15 cellular contexts compared by ENCODE assay signal in genomic region chr12:20006856-20007255, GRCh38.
DNase-seq lines count a peak whose midpoint lies in the region; ATAC-seq, FAIRE-seq and TF ChIP-seq lines count a peak whose summit lies in the region.
"Had no signal": no experiment of that assay in that cellular context is flagged by ENCODE, and none has a peak within 500 bp of the region (broad histone marks: within the 10 kb centered on the region; RNA-seq: fewer than 3 reads in every experiment).

No MANE protein-coding gene starts in this region.

- H2BK120ac ChIP-seq in neuronal stem cell (ENCODE audit: low read depth, low read length), result no peak overlapping the region

- no peak for ATAC-seq in HG02885 (IDR thresholded peaks at IDR 0.05; ENCODE audit: poor library complexity, unreplicated experiment)
- ATAC-seq in GM21423 (IDR thresholded peaks at IDR 0.05; ENCODE audit: unreplicated experiment), result no peak

- H3K9me3 ChIP-seq in endothelial cell of umbilical vein (replicated peaks; ENCODE audit: control insufficient read depth, insufficient read depth, low read length), result no peaks in the 10 kb centered on the region
- peaks cover 0 to 4% of the 10 kb centered on the region in 2 donors for H3K9me3 ChIP-seq in neuronal stem cell (replicated peaks in 1 of 2; ENCODE audit: control insufficient read depth in 2 of 2, insufficient read depth in 1 of 2, low read depth in 1 of 2, low read length in 2 of 2)

- H4K91ac ChIP-seq in neuronal stem cell (ENCODE audit: low read depth, low read length, poor library complexity), result no peak overlapping the region

- H2BK15ac ChIP-seq in neuronal stem cell (ENCODE audit: low read length), result no peak overlapping the region

- H3K36me3 ChIP-seq in endothelial cell of umbilical vein (ENCODE audit: control insufficient read depth in 2 of 2, extremely low read depth in 1 of 2, insufficient read depth in 2 of 2, low read length in 2 of 2), result no peaks in the 10 kb centered on the region
- no peaks in the 10 kb centered on the region for H3K36me3 ChIP-seq in neuronal stem cell (replicated peaks in 1 of 2; ENCODE audit: control insufficient read depth in 2 of 2, insufficient read depth in 2 of 2, low read length in 2 of 2)

- no peak overlapping the region for H2AK5ac ChIP-seq in neuronal stem cell (ENCODE audit: low read depth, low read length)

- H4K8ac ChIP-seq in neuronal stem cell (ENCODE audit: low read depth, low read length), result no peak overlapping the region

- H2AFZ ChIP-seq in endothelial cell of umbilical vein (ENCODE audit: low read depth, low read length) (peak overlapping the region; percentile 13), neuronal stem cell (ENCODE audit: low read length) (peak overlapping the region; percentile 32)

- H2BK12ac ChIP-seq in neuronal stem cell (ENCODE audit: low read length), result no peak overlapping the region

- no peak overlapping the region for H3K23ac ChIP-seq in neuronal stem cell (ENCODE audit: low read depth, low read length, poor library complexity)

- H3K9me1 ChIP-seq in endothelial cell of umbilical vein (replicated peaks; ENCODE audit: control insufficient read depth, extremely low read depth, insufficient read depth, low read length), result no peaks in the 10 kb centered on the region

- no peak overlapping the region for H3K18ac ChIP-seq in neuronal stem cell (ENCODE audit: low read length)

- no TSS peak for BruUV-seq in endothelial cell of umbilical vein (replicated peaks; lab: Mats Ljungman, UMichigan)

- dilution Hi-C loops in endothelial cell of umbilical vein (cut with MboI; ENCODE audit: extremely low pct_ligation_motif_present, low sequenced_read_pairs), result no loop called here

- DNase-seq in AG20443 (ENCODE audit: low spot score) (peak; percentile 8), SK-MEL-5 (ENCODE audit: low read depth, low spot score) (peak; percentile 28), endothelial cell of umbilical vein (ENCODE audit: low read depth, low spot score) (no peak), neuronal stem cell (ENCODE audit: low spot score) (no peak), NCI-H146 (lab: John Stamatoyannopoulos, UW) (no peak), NCI-H526 (lab: John Stamatoyannopoulos, UW) (no peak)
- DNase-seq: CD4-positive, alpha-beta memory T cell; DMS79 treated with DMSO at 0.1 percent for 48 hours; NCI-H1048; NCI-H1694 treated with DMSO at 0.1 percent for 48 hours; NCI-H345; NCI-H82 had no signal

- intact Hi-C loops in endothelial cell of umbilical vein (cut with micrococcal nuclease), result no loop called here

- H3K79me1 ChIP-seq in neuronal stem cell (ENCODE audit: low read depth, low read length), result no peaks in the 10 kb centered on the region

- no peaks in the 10 kb centered on the region for H3K27me3 ChIP-seq in endothelial cell of umbilical vein (ENCODE audit: control insufficient read depth in 2 of 2, insufficient read depth in 2 of 2, low read length in 2 of 2)
- no peaks in the 10 kb centered on the region for H3K27me3 ChIP-seq in neuronal stem cell (ENCODE audit: control insufficient read depth in 3 of 3, insufficient read depth in 3 of 3, low read depth in 1 of 3, low read length in 3 of 3)

- H3K4me3 ChIP-seq in endothelial cell of umbilical vein (replicated peaks in 1 of 3; ENCODE audit: insufficient read depth in 1 of 3, low read depth in 1 of 3, low read length in 3 of 3) (no peak overlapping the region), neuronal stem cell (ENCODE audit: low read length in 2 of 2) (no peak overlapping the region)

- no peak overlapping the region for H2BK5ac ChIP-seq in neuronal stem cell (ENCODE audit: low read length)

- H3K27ac ChIP-seq in endothelial cell of umbilical vein (ENCODE audit: insufficient read depth, low read depth, low read length) (no peak overlapping the region), neuronal stem cell (replicated peaks; ENCODE audit: low read length) (no peak overlapping the region)
- H3K27ac ChIP-seq: HL-60 had no signal

- no peak overlapping the region for H3K9ac ChIP-seq in endothelial cell of umbilical vein (replicated peaks; ENCODE audit: extremely low read depth, insufficient read depth, low read length)
- H3K9ac ChIP-seq in neuronal stem cell (ENCODE audit: low read depth, low read length, poor library complexity), result no peak overlapping the region

- FAIRE-seq in endothelial cell of umbilical vein (lab: Jason Lieb, UNC), result no peak

- CTCF ChIA-PET in endothelial cell of umbilical vein (lab: Charles Lee), result interaction anchor here (1.1 to 2.5 kb wide), 2 partner anchors 14 to 91 kb away, joined by 4 to 10 read pairs; no protein-coding TSS in a partner anchor

- H3K4me1 ChIP-seq in endothelial cell of umbilical vein (ENCODE audit: control insufficient read depth, extremely low read depth, insufficient read depth, low read length) (no peaks in the 10 kb centered on the region), neuronal stem cell (ENCODE audit: control insufficient read depth in 2 of 2, insufficient read depth in 1 of 2, low read depth in 1 of 2, low read length in 2 of 2) (no peaks in the 10 kb centered on the region)

- in situ Hi-C loops in SK-MEL-5 (cut with HindIII; ENCODE audit: low pct_unique_long_range_greater_than_20kb, low sequenced_read_pairs), result no loop called here

- no peak overlapping the region for H3K4me2 ChIP-seq in endothelial cell of umbilical vein (ENCODE audit: insufficient read depth, low read length)
- no peak overlapping the region for H3K4me2 ChIP-seq in neuronal stem cell (ENCODE audit: insufficient read depth, low read length, poor library complexity, severe bottlenecking)

- WGBS in neuronal stem cell (ENCODE audit: extremely low coverage in 2 of 2, insufficient read length in 2 of 2, insufficient replicate concordance in 1 of 2), 2 donors, result no CpG with 5 or more reads among the region's 2 CpGs

- no peak overlapping the region for H3K14ac ChIP-seq in neuronal stem cell (ENCODE audit: low read length)

- no peak for TF ChIP-seq CTCF in endothelial cell of umbilical vein (IDR thresholded peaks at IDR 0.05; ENCODE audit: extremely low read depth in 1 of 2, insufficient read depth in 1 of 2, low read depth in 1 of 2, low read length in 2 of 2)

- no peak for TF ChIP-seq POLR2A in endothelial cell of umbilical vein (IDR thresholded peaks at IDR 0.05; ENCODE audit: low read depth, low read length)

- no peaks in the 10 kb centered on the region for H3K79me2 ChIP-seq in endothelial cell of umbilical vein (ENCODE audit: control insufficient read depth, insufficient read depth, low read length)

- H3K4ac ChIP-seq in neuronal stem cell (ENCODE audit: low read length), result no peak overlapping the region

- no peaks in the 10 kb centered on the region for H4K20me1 ChIP-seq in endothelial cell of umbilical vein (replicated peaks; ENCODE audit: control insufficient read depth, extremely low read depth, insufficient read depth, low read length)

- POLR2A ChIA-PET in endothelial cell of umbilical vein (lab: Charles Lee), result no interaction called here

TF ChIP-seq in endothelial cell of umbilical vein, 7 proteins besides CTCF, POLR2A, EP300 and RAD21:
- TF ChIP-seq GATA2 (IDR thresholded peaks at IDR 0.05; ENCODE audit: insufficient read depth, insufficient read length, low read depth, low read length) (no peak), JUN (IDR thresholded peaks at IDR 0.05; ENCODE audit: borderline replicate concordance, insufficient read depth, insufficient read length, low read depth) (no peak), POLR2AphosphoS5 (IDR thresholded peaks at IDR 0.05; ENCODE audit: insufficient read depth, low read depth, low read length) (no peak), FOS (IDR thresholded peaks at IDR 0.05; ENCODE audit: borderline replicate concordance, insufficient read depth, low read length) (no peak), MYC (IDR thresholded peaks at IDR 0.05; ENCODE audit: low read depth, low read length) (no peak), EZH2 (IDR thresholded peaks at IDR 0.05; ENCODE audit: borderline replicate concordance, low read depth, low read length, severe bottlenecking) (no peak), MAX (IDR thresholded peaks at IDR 0.05; ENCODE audit: insufficient read depth, insufficient read length) (no peak)

Comparison
In these comparisons a context has a peak if more than half of its experiments do, and no peak if none do; other contexts are left out.
1. DNase-seq: peak in AG20443 (single experiment) and SK-MEL-5 (single experiment); none in endothelial cell of umbilical vein (single experiment), neuronal stem cell (single experiment), NCI-H146 (single experiment) and NCI-H526 (0 of 2).